Comparison of ENCODE assay signal across 1 cellular context in the genomic region with DNA sequence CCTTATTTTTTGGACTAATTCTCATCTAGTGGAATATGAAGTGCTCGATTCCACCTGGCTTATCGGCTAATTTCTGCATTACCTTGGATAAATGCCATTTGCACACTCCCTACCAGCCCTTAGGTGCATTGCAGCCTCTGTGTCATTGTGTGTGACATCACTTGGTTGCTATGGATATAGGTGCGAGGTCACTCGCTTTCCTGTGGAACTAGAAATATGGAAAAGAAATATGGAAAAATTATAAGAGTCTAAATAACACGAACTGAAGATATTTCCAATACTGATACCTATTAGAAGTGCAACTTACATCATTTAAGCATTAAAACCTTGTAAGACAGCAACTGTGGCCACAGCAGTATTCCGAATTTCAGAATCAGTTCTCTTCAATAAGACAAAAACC.
TF ChIP-seq lines count a peak whose summit lies in the region.

No MANE protein-coding gene starts in this region.

TF ChIP-seq in K562, 482 proteins besides CTCF, POLR2A, EP300 and RAD21 (continued from another document):
- TF ChIP-seq, protein P1, sequence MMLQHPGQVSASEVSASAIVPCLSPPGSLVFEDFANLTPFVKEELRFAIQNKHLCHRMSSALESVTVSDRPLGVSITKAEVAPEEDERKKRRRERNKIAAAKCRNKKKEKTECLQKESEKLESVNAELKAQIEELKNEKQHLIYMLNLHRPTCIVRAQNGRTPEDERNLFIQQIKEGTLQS (IDR thresholded peaks at IDR 0.05): peak; percentile 71
- TF ChIP-seq, protein P1 (CRISPR knock-in tag; conservative IDR thresholded peaks at IDR 0.05): no peak
- TF ChIP-seq, protein P2, sequence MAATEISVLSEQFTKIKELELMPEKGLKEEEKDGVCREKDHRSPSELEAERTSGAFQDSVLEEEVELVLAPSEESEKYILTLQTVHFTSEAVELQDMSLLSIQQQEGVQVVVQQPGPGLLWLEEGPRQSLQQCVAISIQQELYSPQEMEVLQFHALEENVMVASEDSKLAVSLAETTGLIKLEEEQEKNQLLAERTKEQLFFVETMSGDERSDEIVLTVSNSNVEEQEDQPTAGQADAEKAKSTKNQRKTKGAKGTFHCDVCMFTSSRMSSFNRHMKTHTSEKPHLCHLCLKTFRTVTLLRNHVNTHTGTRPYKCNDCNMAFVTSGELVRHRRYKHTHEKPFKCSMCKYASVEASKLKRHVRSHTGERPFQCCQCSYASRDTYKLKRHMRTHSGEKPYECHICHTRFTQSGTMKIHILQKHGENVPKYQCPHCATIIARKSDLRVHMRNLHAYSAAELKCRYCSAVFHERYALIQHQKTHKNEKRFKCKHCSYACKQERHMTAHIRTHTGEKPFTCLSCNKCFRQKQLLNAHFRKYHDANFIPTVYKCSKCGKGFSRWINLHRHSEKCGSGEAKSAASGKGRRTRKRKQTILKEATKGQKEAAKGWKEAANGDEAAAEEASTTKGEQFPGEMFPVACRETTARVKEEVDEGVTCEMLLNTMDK (IDR thresholded peaks at IDR 0.05; ENCODE audit: borderline replicate concordance, insufficient read depth, low read depth, low read length, poor library complexity, severe bottlenecking): no peak
- TF ChIP-seq TEAD4 (IDR thresholded peaks at IDR 0.05; ENCODE audit: low read length) (peak; percentile 9; the same call in 1 of the 2 replicates), TEAD4 (CRISPR knock-in tag; IDR thresholded peaks at IDR 0.05; ENCODE audit: borderline replicate concordance) (no peak), CREB1 (IDR thresholded peaks at IDR 0.05) (0 out of 2 replicates have a peak, but pooled peaks have one; percentile 38), CREB1 (CRISPR knock-in tag; IDR thresholded peaks at IDR 0.05) (no peak), BMI1 (IDR thresholded peaks at IDR 0.05; ENCODE audit: low read length) (peak; percentile 58; the same call in 1 of the 2 replicates), ATF7 (IDR thresholded peaks at IDR 0.05) (peak; percentile 53), CREM (IDR thresholded peaks at IDR 0.05; ENCODE audit: low read depth) (peak; percentile 79), NFIC (IDR thresholded peaks at IDR 0.05) (peak; percentile 57), GABPB1 (CRISPR knock-in tag; IDR thresholded peaks at IDR 0.05) (no peak), ZNF224 (CRISPR knock-in tag; IDR thresholded peaks at IDR 0.05) (no peak), PML (IDR thresholded peaks at IDR 0.05; ENCODE audit: low read length) (no peak), U2AF1 (optimal IDR thresholded peaks at IDR 0.05; ENCODE audit: low read depth, low read length) (peak; percentile 55), ZNF431 (CRISPR knock-in tag; IDR thresholded peaks at IDR 0.05) (0 out of 2 replicates have a peak, but pooled peaks have one; percentile 33), RBFOX2 (IDR thresholded peaks at IDR 0.05; ENCODE audit: low read depth, low read length) (peak; percentile 53), TAF1 (IDR thresholded peaks at IDR 0.05; ENCODE audit: control insufficient read depth, extremely low read depth, insufficient read depth, low read length, severe bottlenecking) (no peak), SMARCA4 (IDR thresholded peaks at IDR 0.05) (no peak), KDM1A (IDR thresholded peaks at IDR 0.05) (no peak), ATF1 (CRISPR knock-in tag; IDR thresholded peaks at IDR 0.05) (no peak), ATF1 (tag; IDR thresholded peaks at IDR 0.05) (peak; percentile 72), BCOR (IDR thresholded peaks at IDR 0.05) (no peak), POU5F1 (IDR thresholded peaks at IDR 0.05; ENCODE audit: borderline replicate concordance, low read depth, low read length, partially characterized antibody) (no peak), RFX1 (IDR thresholded peaks at IDR 0.05) (peak; percentile 89), ESRRA (IDR thresholded peaks at IDR 0.05; ENCODE audit: borderline replicate concordance, low read depth) (no peak), DNMT1 (IDR thresholded peaks at IDR 0.05) (no peak)
- TF ChIP-seq, protein P3, sequence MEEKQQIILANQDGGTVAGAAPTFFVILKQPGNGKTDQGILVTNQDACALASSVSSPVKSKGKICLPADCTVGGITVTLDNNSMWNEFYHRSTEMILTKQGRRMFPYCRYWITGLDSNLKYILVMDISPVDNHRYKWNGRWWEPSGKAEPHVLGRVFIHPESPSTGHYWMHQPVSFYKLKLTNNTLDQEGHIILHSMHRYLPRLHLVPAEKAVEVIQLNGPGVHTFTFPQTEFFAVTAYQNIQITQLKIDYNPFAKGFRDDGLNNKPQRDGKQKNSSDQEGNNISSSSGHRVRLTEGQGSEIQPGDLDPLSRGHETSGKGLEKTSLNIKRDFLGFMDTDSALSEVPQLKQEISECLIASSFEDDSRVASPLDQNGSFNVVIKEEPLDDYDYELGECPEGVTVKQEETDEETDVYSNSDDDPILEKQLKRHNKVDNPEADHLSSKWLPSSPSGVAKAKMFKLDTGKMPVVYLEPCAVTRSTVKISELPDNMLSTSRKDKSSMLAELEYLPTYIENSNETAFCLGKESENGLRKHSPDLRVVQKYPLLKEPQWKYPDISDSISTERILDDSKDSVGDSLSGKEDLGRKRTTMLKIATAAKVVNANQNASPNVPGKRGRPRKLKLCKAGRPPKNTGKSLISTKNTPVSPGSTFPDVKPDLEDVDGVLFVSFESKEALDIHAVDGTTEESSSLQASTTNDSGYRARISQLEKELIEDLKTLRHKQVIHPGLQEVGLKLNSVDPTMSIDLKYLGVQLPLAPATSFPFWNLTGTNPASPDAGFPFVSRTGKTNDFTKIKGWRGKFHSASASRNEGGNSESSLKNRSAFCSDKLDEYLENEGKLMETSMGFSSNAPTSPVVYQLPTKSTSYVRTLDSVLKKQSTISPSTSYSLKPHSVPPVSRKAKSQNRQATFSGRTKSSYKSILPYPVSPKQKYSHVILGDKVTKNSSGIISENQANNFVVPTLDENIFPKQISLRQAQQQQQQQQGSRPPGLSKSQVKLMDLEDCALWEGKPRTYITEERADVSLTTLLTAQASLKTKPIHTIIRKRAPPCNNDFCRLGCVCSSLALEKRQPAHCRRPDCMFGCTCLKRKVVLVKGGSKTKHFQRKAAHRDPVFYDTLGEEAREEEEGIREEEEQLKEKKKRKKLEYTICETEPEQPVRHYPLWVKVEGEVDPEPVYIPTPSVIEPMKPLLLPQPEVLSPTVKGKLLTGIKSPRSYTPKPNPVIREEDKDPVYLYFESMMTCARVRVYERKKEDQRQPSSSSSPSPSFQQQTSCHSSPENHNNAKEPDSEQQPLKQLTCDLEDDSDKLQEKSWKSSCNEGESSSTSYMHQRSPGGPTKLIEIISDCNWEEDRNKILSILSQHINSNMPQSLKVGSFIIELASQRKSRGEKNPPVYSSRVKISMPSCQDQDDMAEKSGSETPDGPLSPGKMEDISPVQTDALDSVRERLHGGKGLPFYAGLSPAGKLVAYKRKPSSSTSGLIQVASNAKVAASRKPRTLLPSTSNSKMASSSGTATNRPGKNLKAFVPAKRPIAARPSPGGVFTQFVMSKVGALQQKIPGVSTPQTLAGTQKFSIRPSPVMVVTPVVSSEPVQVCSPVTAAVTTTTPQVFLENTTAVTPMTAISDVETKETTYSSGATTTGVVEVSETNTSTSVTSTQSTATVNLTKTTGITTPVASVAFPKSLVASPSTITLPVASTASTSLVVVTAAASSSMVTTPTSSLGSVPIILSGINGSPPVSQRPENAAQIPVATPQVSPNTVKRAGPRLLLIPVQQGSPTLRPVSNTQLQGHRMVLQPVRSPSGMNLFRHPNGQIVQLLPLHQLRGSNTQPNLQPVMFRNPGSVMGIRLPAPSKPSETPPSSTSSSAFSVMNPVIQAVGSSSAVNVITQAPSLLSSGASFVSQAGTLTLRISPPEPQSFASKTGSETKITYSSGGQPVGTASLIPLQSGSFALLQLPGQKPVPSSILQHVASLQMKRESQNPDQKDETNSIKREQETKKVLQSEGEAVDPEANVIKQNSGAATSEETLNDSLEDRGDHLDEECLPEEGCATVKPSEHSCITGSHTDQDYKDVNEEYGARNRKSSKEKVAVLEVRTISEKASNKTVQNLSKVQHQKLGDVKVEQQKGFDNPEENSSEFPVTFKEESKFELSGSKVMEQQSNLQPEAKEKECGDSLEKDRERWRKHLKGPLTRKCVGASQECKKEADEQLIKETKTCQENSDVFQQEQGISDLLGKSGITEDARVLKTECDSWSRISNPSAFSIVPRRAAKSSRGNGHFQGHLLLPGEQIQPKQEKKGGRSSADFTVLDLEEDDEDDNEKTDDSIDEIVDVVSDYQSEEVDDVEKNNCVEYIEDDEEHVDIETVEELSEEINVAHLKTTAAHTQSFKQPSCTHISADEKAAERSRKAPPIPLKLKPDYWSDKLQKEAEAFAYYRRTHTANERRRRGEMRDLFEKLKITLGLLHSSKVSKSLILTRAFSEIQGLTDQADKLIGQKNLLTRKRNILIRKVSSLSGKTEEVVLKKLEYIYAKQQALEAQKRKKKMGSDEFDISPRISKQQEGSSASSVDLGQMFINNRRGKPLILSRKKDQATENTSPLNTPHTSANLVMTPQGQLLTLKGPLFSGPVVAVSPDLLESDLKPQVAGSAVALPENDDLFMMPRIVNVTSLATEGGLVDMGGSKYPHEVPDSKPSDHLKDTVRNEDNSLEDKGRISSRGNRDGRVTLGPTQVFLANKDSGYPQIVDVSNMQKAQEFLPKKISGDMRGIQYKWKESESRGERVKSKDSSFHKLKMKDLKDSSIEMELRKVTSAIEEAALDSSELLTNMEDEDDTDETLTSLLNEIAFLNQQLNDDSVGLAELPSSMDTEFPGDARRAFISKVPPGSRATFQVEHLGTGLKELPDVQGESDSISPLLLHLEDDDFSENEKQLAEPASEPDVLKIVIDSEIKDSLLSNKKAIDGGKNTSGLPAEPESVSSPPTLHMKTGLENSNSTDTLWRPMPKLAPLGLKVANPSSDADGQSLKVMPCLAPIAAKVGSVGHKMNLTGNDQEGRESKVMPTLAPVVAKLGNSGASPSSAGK (IDR thresholded peaks at IDR 0.05): no peak
- TF ChIP-seq, protein P4, sequence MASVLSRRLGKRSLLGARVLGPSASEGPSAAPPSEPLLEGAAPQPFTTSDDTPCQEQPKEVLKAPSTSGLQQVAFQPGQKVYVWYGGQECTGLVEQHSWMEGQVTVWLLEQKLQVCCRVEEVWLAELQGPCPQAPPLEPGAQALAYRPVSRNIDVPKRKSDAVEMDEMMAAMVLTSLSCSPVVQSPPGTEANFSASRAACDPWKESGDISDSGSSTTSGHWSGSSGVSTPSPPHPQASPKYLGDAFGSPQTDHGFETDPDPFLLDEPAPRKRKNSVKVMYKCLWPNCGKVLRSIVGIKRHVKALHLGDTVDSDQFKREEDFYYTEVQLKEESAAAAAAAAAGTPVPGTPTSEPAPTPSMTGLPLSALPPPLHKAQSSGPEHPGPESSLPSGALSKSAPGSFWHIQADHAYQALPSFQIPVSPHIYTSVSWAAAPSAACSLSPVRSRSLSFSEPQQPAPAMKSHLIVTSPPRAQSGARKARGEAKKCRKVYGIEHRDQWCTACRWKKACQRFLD (CRISPR knock-in tag; IDR thresholded peaks at IDR 0.05): no peak
- TF ChIP-seq, protein P5, sequence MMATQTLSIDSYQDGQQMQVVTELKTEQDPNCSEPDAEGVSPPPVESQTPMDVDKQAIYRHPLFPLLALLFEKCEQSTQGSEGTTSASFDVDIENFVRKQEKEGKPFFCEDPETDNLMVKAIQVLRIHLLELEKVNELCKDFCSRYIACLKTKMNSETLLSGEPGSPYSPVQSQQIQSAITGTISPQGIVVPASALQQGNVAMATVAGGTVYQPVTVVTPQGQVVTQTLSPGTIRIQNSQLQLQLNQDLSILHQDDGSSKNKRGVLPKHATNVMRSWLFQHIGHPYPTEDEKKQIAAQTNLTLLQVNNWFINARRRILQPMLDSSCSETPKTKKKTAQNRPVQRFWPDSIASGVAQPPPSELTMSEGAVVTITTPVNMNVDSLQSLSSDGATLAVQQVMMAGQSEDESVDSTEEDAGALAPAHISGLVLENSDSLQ (IDR thresholded peaks at IDR 0.05): peak; percentile 40; the same call in 1 of the 2 replicates
